ENCODE assay signal across 12 cellular contexts in genomic region chr18:12200186-12200585, GRCh38. TPM values are rescaled to one million over a fixed set of nuclear protein-coding genes. Genes with fewer than 3 reads are reported as not detected.
DNase-seq lines count a peak whose midpoint lies in the region; ATAC-seq and TF ChIP-seq lines count a peak whose summit lies in the region.
"Not testable (repeated sequence)": the region's sequence is repeated elsewhere in the genome, so short reads cannot be mapped to it uniquely, and the experiment has no call there.
"Had no signal": no experiment of that assay in that cellular context is flagged by ENCODE, and none has a peak within 500 bp of the region (broad histone marks: within the 10 kb centered on the region; RNA-seq: fewer than 3 reads in every experiment).

No MANE protein-coding gene starts in this region.

- H3K79me2 ChIP-seq in osteoblast (ENCODE audit: insufficient read depth, low read length), result not testable (repeated sequence)

- H3K4me1 ChIP-seq in RWPE2 (ENCODE audit: insufficient read depth, poor library complexity, severe bottlenecking); osteoblast (ENCODE audit: insufficient read depth, low read length): not testable (repeated sequence)

- H3K9me3 Mint-ChIP-seq in activated naive CD8-positive, alpha-beta T cell treated with anti-CD3 and anti-CD28 coated beads, Interleukin-2, amount 50 U/mL, for 24 hours, result not testable (repeated sequence)

- not testable (repeated sequence) for H3K4me1 Mint-ChIP-seq in activated naive CD8-positive, alpha-beta T cell treated with anti-CD3 and anti-CD28 coated beads, Interleukin-2, amount 50 U/mL, for 24 hours

- not testable (repeated sequence) for H3K27me3 ChIP-seq in RWPE2 (ENCODE audit: insufficient read depth, poor library complexity, severe bottlenecking); osteoblast (ENCODE audit: insufficient read depth, low read length)

- H3K36me3 ChIP-seq in RWPE2 (ENCODE audit: low read depth); osteoblast (ENCODE audit: insufficient read depth, low read length): not testable (repeated sequence)

- not testable (repeated sequence) for H3K27me3 Mint-ChIP-seq in activated naive CD8-positive, alpha-beta T cell treated with anti-CD3 and anti-CD28 coated beads, Interleukin-2, amount 50 U/mL, for 24 hours

- H3K27ac Mint-ChIP-seq in activated naive CD8-positive, alpha-beta T cell treated with anti-CD3 and anti-CD28 coated beads, Interleukin-2, amount 50 U/mL, for 24 hours, result not testable (repeated sequence)

- not testable (repeated sequence) for H3K9me3 ChIP-seq in RWPE2 (ENCODE audit: severe bottlenecking); osteoblast (ENCODE audit: low read depth, low read length)

- not testable (repeated sequence) for TF ChIP-seq CTCF in RWPE2 (IDR thresholded peaks at IDR 0.05; ENCODE audit: poor library complexity, severe bottlenecking); osteoblast (IDR thresholded peaks at IDR 0.05; ENCODE audit: extremely low read depth, low read depth, low read length)

- DNase-seq in ELR (ENCODE audit: low read depth), result peak; percentile 20
- not testable (repeated sequence) for DNase-seq in RWPE2 (ENCODE audit: low spot score); activated naive CD8-positive, alpha-beta T cell treated with anti-CD3 and anti-CD28 coated beads, Interleukin-2, amount 50 U/mL, for 24 hours
- peak; percentile 31 for DNase-seq in osteoblast (ENCODE audit: insufficient read length, low spot score, missing footprints)

- ATAC-seq in GM18909 (IDR thresholded peaks at IDR 0.05; ENCODE audit: poor library complexity, unreplicated experiment) (peak; percentile 99), GM21576 (IDR thresholded peaks at IDR 0.05; ENCODE audit: unreplicated experiment) (peak; percentile 99), HG03039 (IDR thresholded peaks at IDR 0.05; ENCODE audit: unreplicated experiment) (peak; percentile 99), HG03575 (IDR thresholded peaks at IDR 0.05; ENCODE audit: extremely low read depth, insufficient number of reproducible peaks, low FRiP score, unreplicated experiment) (peak; percentile 96), RWPE2 (ENCODE audit: low read depth) (peak; percentile 79)
- peak; percentile 75 for ATAC-seq in activated naive CD8-positive, alpha-beta T cell treated with anti-CD3 and anti-CD28 coated beads, Interleukin-2, amount 50 U/mL, for 24 hours

- H3K4me3 ChIP-seq in RWPE2 (ENCODE audit: severe bottlenecking); osteoblast (ENCODE audit: insufficient read depth, low read length): not testable (repeated sequence)

- H3K4me2 ChIP-seq in osteoblast (ENCODE audit: insufficient read depth, low read length), result not testable (repeated sequence)

- H3K36me3 Mint-ChIP-seq in activated naive CD8-positive, alpha-beta T cell treated with anti-CD3 and anti-CD28 coated beads, Interleukin-2, amount 50 U/mL, for 24 hours (ENCODE audit: low read depth), result not testable (repeated sequence)

- not testable (repeated sequence) for H3K27ac ChIP-seq in RWPE2 (ENCODE audit: poor library complexity, severe bottlenecking); osteoblast (ENCODE audit: low read depth, low read length)

- not testable (repeated sequence) for H4K20me1 ChIP-seq in osteoblast (ENCODE audit: insufficient read depth, low read length)

- H3K4me3 Mint-ChIP-seq in activated naive CD8-positive, alpha-beta T cell treated with anti-CD3 and anti-CD28 coated beads, Interleukin-2, amount 50 U/mL, for 24 hours, result not testable (repeated sequence)

- not testable (repeated sequence) for H2AFZ ChIP-seq in osteoblast (ENCODE audit: low read length)

RNA-seq across cellular contexts. Expression of gene CIDEA, which starts 54.0 kb away (rescaled TPM):
- total RNA-seq in osteoblast, result not detected in 2 replicates
- total RNA-seq: activated naive CD4-positive, alpha-beta T cell treated with anti-CD3 and anti-CD28 coated beads for 36 hours; GM23338; lung microvascular endothelial cell; spleen had no signal
